ENCODE assay signal across 2 cellular contexts in genomic region chr1:161009602-161010211, GRCh38.
TF ChIP-seq lines count a peak whose summit lies in the region.

No MANE protein-coding gene starts in this region.

TF ChIP-seq in A549, 52 proteins besides CTCF, POLR2A, EP300 and RAD21:
- TF ChIP-seq ZFP36 (IDR thresholded peaks at IDR 0.05; ENCODE audit: borderline replicate concordance, partially characterized antibody): no peak
- no peak for TF ChIP-seq JUNB (IDR thresholded peaks at IDR 0.05)
- no peak for TF ChIP-seq BCL3 (IDR thresholded peaks at IDR 0.05)
- no peak for TF ChIP-seq EHF (CRISPR knock-in tag; IDR thresholded peaks at IDR 0.05)
- TF ChIP-seq MAFK (IDR thresholded peaks at IDR 0.05; ENCODE audit: partially characterized antibody): no peak
- no peak for TF ChIP-seq MAZ (IDR thresholded peaks at IDR 0.05; ENCODE audit: borderline replicate concordance, low read depth, low read length)
- TF ChIP-seq FOSL2 (IDR thresholded peaks at IDR 0.05): no peak
- TF ChIP-seq FOSL2 (CRISPR knock-in tag; IDR thresholded peaks at IDR 0.05): no peak
- no peak for TF ChIP-seq CHD2 (IDR thresholded peaks at IDR 0.05; ENCODE audit: low read length, partially characterized antibody)
- TF ChIP-seq GATA3 (IDR thresholded peaks at IDR 0.05; ENCODE audit: borderline replicate concordance): no peak
- TF ChIP-seq ELK1 (IDR thresholded peaks at IDR 0.05; ENCODE audit: low read depth, low read length): no peak
TF ChIP-seq in A549: peak in this region for 0.

TF ChIP-seq in K562, 482 proteins besides CTCF, POLR2A, EP300 and RAD21 (continues in another document):
- TF ChIP-seq HNRNPLL (IDR thresholded peaks at IDR 0.05; ENCODE audit: low read depth, low read length, poor library complexity, severe bottlenecking): peak; percentile 38
- no peak for TF ChIP-seq GTF2F1 (IDR thresholded peaks at IDR 0.05; ENCODE audit: low read depth, low read length)
- TF ChIP-seq PTBP1 (IDR thresholded peaks at IDR 0.05; ENCODE audit: low read depth, low read length): no peak
- TF ChIP-seq FOS (IDR thresholded peaks at IDR 0.05; ENCODE audit: extremely low read depth, insufficient read length): no peak
- TF ChIP-seq TFE3 (CRISPR knock-in tag; IDR thresholded peaks at IDR 0.05): no peak
- no peak for TF ChIP-seq POU5F1 (IDR thresholded peaks at IDR 0.05; ENCODE audit: borderline replicate concordance, low read depth, low read length, partially characterized antibody)
- no peak for TF ChIP-seq PTTG1 (tag; IDR thresholded peaks at IDR 0.05; ENCODE audit: low read depth)
- no peak for TF ChIP-seq SIRT6 (IDR thresholded peaks at IDR 0.05; ENCODE audit: low read depth, low read length)
- peak; percentile 47 for TF ChIP-seq CREM (IDR thresholded peaks at IDR 0.05; ENCODE audit: low read depth)
- peak; percentile 87; the same call in 1 of the 2 replicates for TF ChIP-seq CC2D1A (IDR thresholded peaks at IDR 0.05)
- TF ChIP-seq RBM25 (IDR thresholded peaks at IDR 0.05; ENCODE audit: low read depth, low read length, severe bottlenecking): no peak
- TF ChIP-seq ZNF174 (CRISPR knock-in tag; IDR thresholded peaks at IDR 0.05): no peak
- TF ChIP-seq CHAMP1 (IDR thresholded peaks at IDR 0.05): no peak
- peak; percentile 32; the same call in 1 of the 2 replicates for TF ChIP-seq BHLHE40 (IDR thresholded peaks at IDR 0.05; ENCODE audit: low read length)
- peak in 1 of 3 experiments; percentile 51; a peak in 1 of 6 replicates for TF ChIP-seq ZBTB11 (CRISPR knock-in tag; IDR thresholded peaks at IDR 0.05)
- no peak for TF ChIP-seq KLF6 (CRISPR knock-in tag; IDR thresholded peaks at IDR 0.05; ENCODE audit: borderline replicate concordance)
- TF ChIP-seq SMARCA4 (IDR thresholded peaks at IDR 0.05): peak; percentile 89
- peak; percentile 92 to 94 for TF ChIP-seq KDM1A (IDR thresholded peaks at IDR 0.05)
- TF ChIP-seq COPS2 (conservative IDR thresholded peaks at IDR 0.05): no peak
- no peak for TF ChIP-seq E4F1 (CRISPR knock-in tag; IDR thresholded peaks at IDR 0.05; ENCODE audit: borderline replicate concordance)
- TF ChIP-seq CBFA2T3 (IDR thresholded peaks at IDR 0.05): peak; percentile 98
- peak; percentile 82 for TF ChIP-seq POLR2AphosphoS5 (IDR thresholded peaks at IDR 0.05; ENCODE audit: control insufficient read depth, insufficient read depth, low read depth, low read length)
- no peak for TF ChIP-seq KLF1 (tag; IDR thresholded peaks at IDR 0.05)
- TF ChIP-seq NR2C1 (IDR thresholded peaks at IDR 0.05): 0 out of 2 replicates have a peak, but pooled peaks have one; percentile 32
- TF ChIP-seq NR2C1 (tag; IDR thresholded peaks at IDR 0.05): no peak
- TF ChIP-seq UBTF (IDR thresholded peaks at IDR 0.05; ENCODE audit: borderline replicate concordance in 1 of 2, low read depth in 2 of 2, low read length in 2 of 2): 0 out of 4 replicates have a peak, but pooled peaks of 1 of the 2 experiments have one; percentile 64
- TF ChIP-seq ADNP (tag; IDR thresholded peaks at IDR 0.05): peak; percentile 80; the same call in 1 of the 2 replicates
- TF ChIP-seq ZNF766 (CRISPR knock-in tag; conservative IDR thresholded peaks at IDR 0.05): peak; percentile 53; the same call in 1 of the 2 replicates
- no peak for TF ChIP-seq SMC3 (conservative IDR thresholded peaks at IDR 0.05; ENCODE audit: insufficient read depth, low read depth, low read length)
- TF ChIP-seq DPF2 (IDR thresholded peaks at IDR 0.05): peak; percentile 95
- peak; percentile 61 to 66 for TF ChIP-seq NCOA2 (IDR thresholded peaks at IDR 0.05; ENCODE audit: partially characterized antibody in 2 of 2)
- TF ChIP-seq ZNF253 (CRISPR knock-in tag; conservative IDR thresholded peaks at IDR 0.05): no peak
- no peak for TF ChIP-seq KHSRP (IDR thresholded peaks at IDR 0.05)
- TF ChIP-seq HDAC2 (IDR thresholded peaks at IDR 0.05): peak; percentile 43; the same call in 1 of the 2 replicates
- TF ChIP-seq ZBTB2 (IDR thresholded peaks at IDR 0.05): 0 out of 2 replicates have a peak, but pooled peaks have one; percentile 37
- TF ChIP-seq HES1 (IDR thresholded peaks at IDR 0.05; ENCODE audit: low read depth): peak; percentile 49; the same call in 1 of the 2 replicates
